ENCODE assay signal across 2 cellular contexts in the genomic region with DNA sequence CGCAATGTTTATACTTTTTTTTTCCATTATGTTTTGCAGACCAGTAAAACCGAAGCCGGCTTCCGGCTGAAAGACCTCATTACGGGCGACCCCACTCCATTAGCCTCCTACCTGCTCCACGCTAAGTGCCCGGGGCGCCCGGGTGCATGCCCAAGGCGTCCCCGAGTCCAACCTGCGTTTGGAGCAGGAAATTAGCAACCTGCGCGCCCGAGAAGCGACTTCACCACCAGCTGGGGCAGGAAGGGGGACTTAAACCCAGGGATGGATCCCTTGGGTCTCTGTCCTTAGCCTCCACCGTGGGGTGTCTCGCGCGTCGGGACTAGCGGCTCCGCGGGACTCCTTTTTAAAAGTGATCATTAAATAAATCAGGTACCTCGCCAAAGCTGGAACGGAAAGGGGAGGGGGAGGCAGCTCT.
TF ChIP-seq lines count a peak whose summit lies in the region.

No MANE protein-coding gene starts in this region.

TF ChIP-seq in A549, 52 proteins besides CTCF, POLR2A, EP300 and RAD21 (continued from another document):
- TF ChIP-seq, protein P1, sequence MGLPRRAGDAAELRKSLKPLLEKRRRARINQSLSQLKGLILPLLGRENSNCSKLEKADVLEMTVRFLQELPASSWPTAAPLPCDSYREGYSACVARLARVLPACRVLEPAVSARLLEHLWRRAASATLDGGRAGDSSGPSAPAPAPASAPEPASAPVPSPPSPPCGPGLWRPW (IDR thresholded peaks at IDR 0.05) = no peak
- TF ChIP-seq HDAC2 (IDR thresholded peaks at IDR 0.05) = no peak

TF ChIP-seq in HEK293, 187 proteins besides CTCF, POLR2A, EP300 and RAD21 (continued from another document):
- peak; percentile 44; the same call in 1 of the 2 replicates for TF ChIP-seq ZIC2 (tag by site-specific recombination; IDR thresholded peaks at IDR 0.05)
TF ChIP-seq in HEK293: peak in this region for 3.
